ENCODE assay signal across 20 cellular contexts in genomic region chr16:23947838-23948237, GRCh38.
A peak's percentile ranks its signal among the peaks of the same experiment; 100 is the strongest.
DNase-seq lines count a peak whose midpoint lies in the region; TF ChIP-seq lines count a peak whose summit lies in the region.
"Had no signal": no experiment of that assay in that cellular context is flagged by ENCODE, and none has a peak within 500 bp of the region (broad histone marks: within the 10 kb centered on the region; RNA-seq: fewer than 3 reads in every experiment).

No MANE protein-coding gene starts in this region.

- DNase-seq in activated naive CD4-positive, alpha-beta T cell treated with anti-CD3 and anti-CD28 coated beads, Interleukin-2, amount 10 ng/mL, durations not matched to agents 7 days and 5 days, result no peak
- no peak for DNase-seq in activated naive CD4-positive, alpha-beta T cell (lab: John Stamatoyannopoulos, UW)
- peak; percentile 27 for DNase-seq in NCI-H1105 (lab: John Stamatoyannopoulos, UW)
- DNase-seq in activated naive CD8-positive, alpha-beta T cell treated with anti-CD3 and anti-CD28 coated beads for 36 hours, result no peak
- DNase-seq in spleen, result no peak
- DNase-seq in GF-D8 (lab: John Stamatoyannopoulos, UW), result no peak
- no peak for DNase-seq in stimulated activated CD4-positive, alpha-beta T cell treated with anti-CD3 and anti-CD28 coated beads, Interleukin-2, amount 100 ng/mL, for 24 hours
- DNase-seq in NCI-H1930 (lab: John Stamatoyannopoulos, UW), result no peak
- DNase-seq: activated naive CD4-positive, alpha-beta T cell treated with Interleukin-2 at 50 U/mL for 16 hours; colonic mucosa; COR-L47; GOT3; KBM-7; lower lobe of right lung; NCI-H526 treated with DMSO at 0.1 percent for 48 hours; PC-9; right cardiac atrium; SJCRH30; T-helper 9 cell had no signal

- 91 to 98% (median 93%) methylated on average over 4 of the region's 4 CpGs for WGBS in spleen, 5 donors

- no peak for TF ChIP-seq POLR2A in spleen (IDR thresholded peaks at IDR 0.05)

- H3K9me3 Mint-ChIP-seq in activated naive CD4-positive, alpha-beta T cell treated with anti-CD3 and anti-CD28 coated beads, Interleukin-2, amount 10 ng/mL, durations not matched to agents 7 days and 5 days, result no peaks in the 10 kb centered on the region
- no peaks in the 10 kb centered on the region for H3K9me3 Mint-ChIP-seq in activated naive CD8-positive, alpha-beta T cell treated with anti-CD3 and anti-CD28 coated beads for 36 hours

- no peaks in the 10 kb centered on the region for H3K27me3 ChIP-seq in spleen (replicated peaks in 1 of 7)
- H3K27me3 ChIP-seq: colonic mucosa, SJCRH30, tibial nerve had no signal

- no peak overlapping the region for H3K4me3 Mint-ChIP-seq in activated naive CD4-positive, alpha-beta T cell treated with anti-CD3 and anti-CD28 coated beads, Interleukin-2, amount 10 ng/mL, durations not matched to agents 7 days and 5 days
- no peak overlapping the region for H3K4me3 Mint-ChIP-seq in activated naive CD8-positive, alpha-beta T cell treated with anti-CD3 and anti-CD28 coated beads for 36 hours

- H3K4me1 Mint-ChIP-seq in activated naive CD4-positive, alpha-beta T cell treated with anti-CD3 and anti-CD28 coated beads, Interleukin-2, amount 10 ng/mL, durations not matched to agents 7 days and 5 days, result peaks cover 68% of the 10 kb centered on the region
- H3K4me1 Mint-ChIP-seq in activated naive CD8-positive, alpha-beta T cell treated with anti-CD3 and anti-CD28 coated beads for 36 hours, result peaks cover 89% of the 10 kb centered on the region

- H3K4me3 ChIP-seq in spleen, result no peak overlapping the region
- H3K4me3 ChIP-seq: colonic mucosa, lower lobe of right lung, PC-9, SJCRH30, tibial nerve had no signal

- H3K36me3 Mint-ChIP-seq in activated naive CD4-positive, alpha-beta T cell treated with anti-CD3 and anti-CD28 coated beads, Interleukin-2, amount 10 ng/mL, durations not matched to agents 7 days and 5 days, result peaks cover 15% of the 10 kb centered on the region
- peaks cover 32% of the 10 kb centered on the region for H3K36me3 Mint-ChIP-seq in activated naive CD8-positive, alpha-beta T cell treated with anti-CD3 and anti-CD28 coated beads for 36 hours

- intact Hi-C loops in spleen (cut with DNase I; ENCODE audit: low total_unique reads), result loop anchor here (10.0 kb wide), 1 partner anchor 123 kb away; no protein-coding TSS in a partner anchor

- peaks cover 21 to 98% (median 60%) of the 10 kb centered on the region in 6 donors for H3K4me1 ChIP-seq in spleen
- H3K4me1 ChIP-seq: colonic mucosa, SJCRH30 had no signal

- CTCF ChIA-PET in activated naive CD4-positive, alpha-beta T cell treated with anti-CD3 and anti-CD28 coated beads, Interleukin-2, amount 10 ng/mL, durations not matched to agents 7 days and 5 days (lab: Charles Lee), result interaction anchor here (0.9 to 1.2 kb wide), 2 partner anchors 63 to 147 kb away, joined by 3 to 5 read pairs; no protein-coding TSS in a partner anchor

- no peaks in the 10 kb centered on the region for H3K36me3 ChIP-seq in spleen
- H3K36me3 ChIP-seq: colonic mucosa, lower lobe of right lung, SJCRH30, tibial nerve had no signal

- no peak for TF ChIP-seq CTCF in spleen (IDR thresholded peaks at IDR 0.05 in 8 of 11, conservative IDR thresholded peaks at IDR 0.05 in 3 of 11)

- peak overlapping the region; percentile 96 for H3K27ac Mint-ChIP-seq in activated naive CD4-positive, alpha-beta T cell treated with anti-CD3 and anti-CD28 coated beads, Interleukin-2, amount 10 ng/mL, durations not matched to agents 7 days and 5 days
- peak overlapping the region; percentile 20 for H3K27ac Mint-ChIP-seq in activated naive CD8-positive, alpha-beta T cell treated with anti-CD3 and anti-CD28 coated beads for 36 hours

- H3K27me3 Mint-ChIP-seq in activated naive CD4-positive, alpha-beta T cell treated with anti-CD3 and anti-CD28 coated beads, Interleukin-2, amount 10 ng/mL, durations not matched to agents 7 days and 5 days, result no peaks in the 10 kb centered on the region
- no peaks in the 10 kb centered on the region for H3K27me3 Mint-ChIP-seq in activated naive CD8-positive, alpha-beta T cell treated with anti-CD3 and anti-CD28 coated beads for 36 hours

- peak overlapping the region in 7 of 8 donors; percentile 40 to 87 (median 75) for H3K27ac ChIP-seq in spleen
- H3K27ac ChIP-seq: colonic mucosa, lower lobe of right lung, PC-9, SJCRH30, tibial nerve had no signal

- no peaks in the 10 kb centered on the region for H3K9me3 ChIP-seq in spleen
- H3K9me3 ChIP-seq: colonic mucosa, lower lobe of right lung, SJCRH30, tibial nerve had no signal
